ENCODE assay signal across 16 cellular contexts in the genomic region with DNA sequence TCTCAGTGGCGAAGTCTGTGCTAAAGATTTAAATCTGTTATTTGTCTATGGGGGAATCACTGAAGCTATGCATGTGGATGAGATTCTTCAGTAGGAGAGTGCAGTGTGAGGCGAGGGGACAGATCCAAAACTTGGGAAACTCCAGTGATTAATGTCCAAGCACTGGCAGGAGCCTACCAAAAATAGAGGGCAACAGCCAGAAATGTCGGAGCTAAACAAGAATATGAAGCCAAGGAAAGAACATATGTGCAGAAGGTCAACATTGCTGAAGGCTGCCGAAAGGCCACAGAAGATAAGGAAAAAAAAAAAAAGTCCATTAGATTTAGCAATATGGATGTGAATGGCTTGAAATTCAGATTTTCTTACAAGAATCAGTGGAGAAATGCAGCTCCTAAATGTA.
A peak's percentile ranks its signal among the peaks of the same experiment; 100 is the strongest.
DNase-seq lines count a peak whose midpoint lies in the region; ATAC-seq and TF ChIP-seq lines count a peak whose summit lies in the region.
"Had no signal": no experiment of that assay in that cellular context is flagged by ENCODE, and none has a peak within 500 bp of the region (broad histone marks: within the 10 kb centered on the region; RNA-seq: fewer than 3 reads in every experiment).

No MANE protein-coding gene starts in this region.

- no TSS peak for BruUV-seq in MCF 10A (replicated peaks; lab: Mats Ljungman, UMichigan)
- no TSS peak for BruUV-seq in mammary epithelial cell (replicated peaks; lab: Mats Ljungman, UMichigan)

- dilution Hi-C loops in mammary epithelial cell (cut with HindIII; ENCODE audit: low sequenced_read_pairs), result no loop called here

- H3K36me3 ChIP-seq in mammary epithelial cell (ENCODE audit: insufficient read depth, low read length) (no peaks in the 10 kb centered on the region), body of pancreas (replicated peaks in 1 of 2; ENCODE audit: insufficient read depth in 1 of 2, low read depth in 2 of 2) (peaks cover 0 to 4% of the 10 kb centered on the region in 2 donors), subcutaneous abdominal adipose tissue (ENCODE audit: control insufficient read depth in 5 of 5, insufficient read depth in 5 of 5, low read length in 5 of 5) (no peaks in the 10 kb centered on the region), gastroesophageal sphincter (no peaks in the 10 kb centered on the region)

- WGBS in mammary epithelial cell (ENCODE audit: low coverage, missing lambda C conversion rate), result 58% methylated on average over 4 of the region's 4 CpGs
- WGBS in body of pancreas, 2 donors, result 37 to 42% methylated on average over 4 of the region's 4 CpGs
- WGBS in gastroesophageal sphincter (ENCODE audit: low coverage in 1 of 2), 2 donors, result 43 to 70% methylated on average over 3 to 4 of the region's 4 CpGs

- no peaks in the 10 kb centered on the region for H3K79me2 ChIP-seq in mammary epithelial cell (ENCODE audit: insufficient read depth, low read length)

- POLR2A ChIA-PET in MCF 10A (lab: Yijun Ruan, JAX), result interaction anchor here (0.6 kb wide), 1 partner anchor 519 kb away, joined by 6 read pairs; no protein-coding TSS in a partner anchor
- POLR2A ChIA-PET in CD4-positive, alpha-beta T cell (lab: Charles Lee), result no interaction called here

- H3K9ac ChIP-seq in mammary epithelial cell (ENCODE audit: insufficient read depth, low read length) (no peak overlapping the region), subcutaneous abdominal adipose tissue (ENCODE audit: low read length in 5 of 5) (peak overlapping the region in 1 of 5 donors; percentile 3)

- H3K9me3 ChIP-seq in mammary epithelial cell (replicated peaks; ENCODE audit: insufficient read depth, low read length) (no peaks in the 10 kb centered on the region), body of pancreas (no peaks in the 10 kb centered on the region), subcutaneous abdominal adipose tissue (ENCODE audit: control insufficient read depth in 5 of 5, low read length in 5 of 5) (no peaks in the 10 kb centered on the region), gastroesophageal sphincter (no peaks in the 10 kb centered on the region)
- H3K9me3 ChIP-seq in CD4-positive, alpha-beta T cell (ENCODE audit: control insufficient read depth, low read length), result no peaks in the 10 kb centered on the region
- H3K9me3 ChIP-seq: Caco-2 had no signal

- H3K4me1 ChIP-seq in mammary epithelial cell (ENCODE audit: insufficient read depth, low read length) (no peaks in the 10 kb centered on the region), body of pancreas (peaks cover 21% of the 10 kb centered on the region), subcutaneous abdominal adipose tissue (ENCODE audit: control insufficient read depth in 5 of 5, insufficient read depth in 5 of 5, low read length in 5 of 5) (peaks cover 2 to 43% (median 24%) of the 10 kb centered on the region in 5 donors), gastroesophageal sphincter (no peaks in the 10 kb centered on the region)
- H3K4me1 ChIP-seq: Caco-2 had no signal

- ATAC-seq in body of pancreas, result peak; percentile 52
- ATAC-seq in CD4-positive, alpha-beta T cell (ENCODE audit: poor library complexity), result no peak
- no peak for ATAC-seq in gastroesophageal sphincter

- TF ChIP-seq CTCF in MCF 10A (IDR thresholded peaks at IDR 0.05; ENCODE audit: unreplicated experiment) (no peak), mammary epithelial cell (conservative IDR thresholded peaks at IDR 0.05 in 1 of 2, IDR thresholded peaks at IDR 0.05 in 1 of 2; ENCODE audit: extremely low read depth in 1 of 2, insufficient read depth in 1 of 2, low read depth in 1 of 2, low read length in 2 of 2) (no peak), body of pancreas (IDR thresholded peaks at IDR 0.05) (no peak), nephron (IDR thresholded peaks at IDR 0.05; ENCODE audit: unreplicated experiment in 3 of 3) (no peak), gastroesophageal sphincter (IDR thresholded peaks at IDR 0.05) (no peak)
- TF ChIP-seq CTCF in CD4-positive, alpha-beta T cell (IDR thresholded peaks at IDR 0.05), result no peak

- H3K4me1 Mint-ChIP-seq in MCF 10A (ENCODE audit: insufficient read depth, unreplicated experiment), result peaks cover 8% of the 10 kb centered on the region
- peaks cover 38% of the 10 kb centered on the region for H3K4me1 Mint-ChIP-seq in nephron
- no peaks in the 10 kb centered on the region for H3K4me1 Mint-ChIP-seq in CD4-positive, alpha-beta T cell (ENCODE audit: low read depth)
- H3K4me1 Mint-ChIP-seq: CD14-positive monocyte; CD8-positive, alpha-beta memory T cell; H9 had no signal

- no peaks in the 10 kb centered on the region for H3K36me3 Mint-ChIP-seq in MCF 10A (ENCODE audit: insufficient read depth, unreplicated experiment)
- no peaks in the 10 kb centered on the region for H3K36me3 Mint-ChIP-seq in nephron (ENCODE audit: low read depth)
- no peaks in the 10 kb centered on the region for H3K36me3 Mint-ChIP-seq in CD4-positive, alpha-beta T cell (ENCODE audit: low read depth)
- H3K36me3 Mint-ChIP-seq: CD14-positive monocyte; CD8-positive, alpha-beta memory T cell had no signal

- H3K9me3 Mint-ChIP-seq in MCF 10A (ENCODE audit: unreplicated experiment) (peaks cover 5% of the 10 kb centered on the region), nephron (no peaks in the 10 kb centered on the region)
- peaks cover 2% of the 10 kb centered on the region for H3K9me3 Mint-ChIP-seq in CD4-positive, alpha-beta T cell
- H3K9me3 Mint-ChIP-seq: H9 had no signal

- no peak overlapping the region for H3K4me3 Mint-ChIP-seq in MCF 10A (ENCODE audit: unreplicated experiment)
- no peak overlapping the region for H3K4me3 Mint-ChIP-seq in nephron
- H3K4me3 Mint-ChIP-seq in CD4-positive, alpha-beta T cell, result no peak overlapping the region
- H3K4me3 Mint-ChIP-seq: CD14-positive monocyte; CD8-positive, alpha-beta memory T cell; H9 had no signal

- peaks cover 19% of the 10 kb centered on the region for H3K27me3 Mint-ChIP-seq in MCF 10A (ENCODE audit: insufficient read depth, unreplicated experiment)
- H3K27me3 Mint-ChIP-seq in nephron (ENCODE audit: low read depth), result no peaks in the 10 kb centered on the region
- no peaks in the 10 kb centered on the region for H3K27me3 Mint-ChIP-seq in CD4-positive, alpha-beta T cell

- no peak overlapping the region for H3K27ac ChIP-seq in mammary epithelial cell (ENCODE audit: insufficient read depth, low read depth, low read length)
- H3K27ac ChIP-seq in body of pancreas, result no peak overlapping the region
- H3K27ac ChIP-seq in subcutaneous abdominal adipose tissue (ENCODE audit: low read depth, low read length), result peak overlapping the region; percentile 42
- no peak overlapping the region for H3K27ac ChIP-seq in CD4-positive, alpha-beta T cell (ENCODE audit: low read depth, low read length)
- no peak overlapping the region for H3K27ac ChIP-seq in gastroesophageal sphincter
- H3K27ac ChIP-seq: 22Rv1 had no signal

- DNase-seq in MCF 10A (ENCODE audit: unreplicated experiment) (no peak), mammary epithelial cell (no peak), body of pancreas (peak in 3 of 4 donors; percentile 10 to 21 (median 12)), medulla oblongata (ENCODE audit: extremely low spot score) (no peak)
- no peak for DNase-seq in CD4-positive, alpha-beta T cell
- DNase-seq: Caco-2; CD8-positive, alpha-beta memory T cell; DND-41; GDM1; GOT3; H9 had no signal

- TF ChIP-seq POLR2A in body of pancreas (IDR thresholded peaks at IDR 0.05), result no peak
- no peak for TF ChIP-seq POLR2A in gastroesophageal sphincter (IDR thresholded peaks at IDR 0.05)

- no peak overlapping the region for H2AFZ ChIP-seq in mammary epithelial cell (ENCODE audit: low read depth, low read length)

- no peaks in the 10 kb centered on the region for H3K27me3 ChIP-seq in mammary epithelial cell (ENCODE audit: insufficient read depth, low read length)
- no peaks in the 10 kb centered on the region for H3K27me3 ChIP-seq in body of pancreas
- no peaks in the 10 kb centered on the region for H3K27me3 ChIP-seq in subcutaneous abdominal adipose tissue (ENCODE audit: control insufficient read depth in 5 of 5, insufficient read depth in 4 of 5, low read length in 5 of 5)
- H3K27me3 ChIP-seq in CD4-positive, alpha-beta T cell (ENCODE audit: control insufficient read depth, insufficient read depth, low read length), result no peaks in the 10 kb centered on the region
- no peaks in the 10 kb centered on the region for H3K27me3 ChIP-seq in gastroesophageal sphincter

- TF ChIP-seq EP300 in gastroesophageal sphincter (IDR thresholded peaks at IDR 0.05), result no peak

- CTCF ChIA-PET in MCF 10A (lab: Yijun Ruan, JAX) (interaction anchor here (0.6 kb wide), 1 partner anchor 231 kb away, joined by 3 read pairs; no protein-coding TSS in a partner anchor), mammary epithelial cell (lab: Charles Lee; ENCODE audit: low non-redundant PET) (no interaction called here)
- CTCF ChIA-PET in CD4-positive, alpha-beta T cell (lab: Charles Lee), result no interaction called here

- H4K20me1 ChIP-seq in mammary epithelial cell (ENCODE audit: insufficient read depth, low read length), result no peaks in the 10 kb centered on the region

- intact Hi-C loops in MCF 10A (cut with micrococcal nuclease) (no loop called here), mammary epithelial cell (cut with micrococcal nuclease) (no loop called here), body of pancreas (cut with DNase I) (no loop called here)
- intact Hi-C loops in CD4-positive, alpha-beta T cell (cut with DNase I, micrococcal nuclease), result no loop called here

- in situ Hi-C loops in mammary epithelial cell (cut with MboI; ENCODE audit: low sequenced_read_pairs in 2 of 2), result no loop called here

- H3K27ac Mint-ChIP-seq in MCF 10A (ENCODE audit: low read depth, unreplicated experiment) (peak overlapping the region; percentile 16), nephron (peak overlapping the region in 2 of 3 experiments; percentile 73 to 83)
- no peak overlapping the region for H3K27ac Mint-ChIP-seq in CD4-positive, alpha-beta T cell
- H3K27ac Mint-ChIP-seq: CD8-positive, alpha-beta memory T cell; H9 had no signal

- H3K4me3 ChIP-seq in mammary epithelial cell (replicated peaks in 1 of 3; ENCODE audit: insufficient read depth in 1 of 3, low read depth in 2 of 3, low read length in 3 of 3) (no peak overlapping the region), body of pancreas (no peak overlapping the region), subcutaneous abdominal adipose tissue (ENCODE audit: low read depth in 1 of 5, low read length in 5 of 5) (no peak overlapping the region), gastroesophageal sphincter (no peak overlapping the region)

- H3K4me2 ChIP-seq in mammary epithelial cell (ENCODE audit: insufficient read depth, low read depth, low read length), result no peak overlapping the region

Comparison
In these comparisons a context has a peak if more than half of its experiments do, and no peak if none do; other contexts are left out.
1. DNase-seq: peak in body of pancreas (3 of 4); none in MCF 10A (single experiment), mammary epithelial cell (single experiment), CD4-positive, alpha-beta T cell (0 of 10) and medulla oblongata (single experiment).